In the genomic region with DNA sequence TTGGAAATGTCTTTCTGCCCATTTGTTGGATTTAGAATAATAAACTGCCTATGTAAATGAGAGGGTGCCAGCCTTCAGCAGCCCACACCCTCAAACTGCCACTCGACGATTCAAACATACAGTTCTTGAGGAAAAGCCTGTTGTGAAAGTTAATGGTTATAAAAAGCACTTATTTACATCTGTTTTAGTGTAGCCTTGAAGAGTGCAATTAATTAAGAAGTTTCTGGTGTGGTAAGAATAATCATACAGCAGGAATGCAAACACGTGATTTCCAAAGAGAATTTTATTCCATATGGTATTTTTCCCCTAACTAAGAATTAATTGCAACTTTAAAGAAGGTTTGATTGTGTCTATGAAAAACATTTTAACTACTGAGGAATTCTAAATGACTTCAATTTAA, we compare ENCODE assay signal across 22 cellular contexts.
DNase-seq lines count a peak whose midpoint lies in the region; FAIRE-seq and TF ChIP-seq lines count a peak whose summit lies in the region.
"Had no signal": no experiment of that assay in that cellular context is flagged by ENCODE, and none has a peak within 500 bp of the region (broad histone marks: within the 10 kb centered on the region; RNA-seq: fewer than 3 reads in every experiment).

No MANE protein-coding gene starts in this region.

- no peak overlapping the region for H2BK15ac ChIP-seq in H1 (ENCODE audit: low read length)

- H3K9me2 ChIP-seq in GM23248 (ENCODE audit: insufficient read depth) = no peaks in the 10 kb centered on the region

- no peak overlapping the region for H2BK12ac ChIP-seq in H1 (ENCODE audit: low read depth, low read length)

- H2AFZ ChIP-seq in GM23248 = no peak overlapping the region
- H2AFZ ChIP-seq in H1 (ENCODE audit: low read length) = no peak overlapping the region
- H2AFZ ChIP-seq in neural progenitor cell (replicated peaks) = peak overlapping the region; percentile 75
- H2AFZ ChIP-seq: GM23338 had no signal

- H4K8ac ChIP-seq in H1 (ENCODE audit: extremely low read depth, insufficient read depth, low read length) = no peak overlapping the region

- no peaks in the 10 kb centered on the region for H3K36me3 ChIP-seq in GM23248 (ENCODE audit: low read depth)
- H3K36me3 ChIP-seq in H1 (ENCODE audit: control insufficient read depth in 2 of 4, insufficient read depth in 4 of 4, low read length in 3 of 4) = no peaks in the 10 kb centered on the region
- no peaks in the 10 kb centered on the region for H3K36me3 ChIP-seq in neural progenitor cell
- H3K36me3 ChIP-seq: BLaER1 treated with 17β-estradiol and CSF1 and Interleukin-3, amounts not matched to agents 10 nM and 100 nM had no signal

- no peak overlapping the region for H2BK120ac ChIP-seq in H1 (replicated peaks; ENCODE audit: low read depth, low read length)

- CTCF ChIA-PET in H1 (lab: Charles Lee; ENCODE audit: partially characterized antibody) = no interaction called here

- H3K18ac ChIP-seq in H1 (ENCODE audit: extremely low read depth, low read length) = no peak overlapping the region

- no peak overlapping the region for H3K4ac ChIP-seq in H1 (replicated peaks; ENCODE audit: insufficient read length, low read depth, low read length)

- in situ Hi-C loops in GM23248 (cut with MboI) = no loop called here

- H2BK5ac ChIP-seq in H1 (ENCODE audit: low read depth, low read length) = no peak overlapping the region

- FAIRE-seq in H1 (lab: Jason Lieb, UNC) = peak; percentile 24
- FAIRE-seq: A549, G401.6, GM12892, GM18507 had no signal

- H3K36me3 Mint-ChIP-seq in neural progenitor cell = no peaks in the 10 kb centered on the region
- H3K36me3 Mint-ChIP-seq: CD4-positive, CD25-positive, alpha-beta regulatory T cell; CD8-positive, alpha-beta memory T cell had no signal

- H3F3A ChIP-seq in GM23248 (ENCODE audit: insufficient read depth) = no peaks in the 10 kb centered on the region
- peaks cover 9% of the 10 kb centered on the region for H3F3A ChIP-seq in neural progenitor cell (ENCODE audit: low read depth)

- H3K79me2 ChIP-seq in GM23248 (ENCODE audit: insufficient read depth) (no peaks in the 10 kb centered on the region), H1 (ENCODE audit: control insufficient read depth in 1 of 2, insufficient read depth in 2 of 2, low read length in 2 of 2) (no peaks in the 10 kb centered on the region), neural progenitor cell (ENCODE audit: low read depth) (no peaks in the 10 kb centered on the region)

- peak overlapping the region; percentile 43 for H3K4me2 ChIP-seq in GM23248 (ENCODE audit: unreplicated experiment)
- no peak overlapping the region for H3K4me2 ChIP-seq in H1 (ENCODE audit: insufficient read depth in 1 of 2, low read depth in 2 of 2, low read length in 2 of 2)
- H3K4me2 ChIP-seq in neural progenitor cell = no peak overlapping the region
- H3K4me2 ChIP-seq: A549; BLaER1 treated with 17β-estradiol and CSF1 and Interleukin-3, amounts not matched to agents 10 nM and 100 nM; GM23338 had no signal

- TF ChIP-seq POLR2A in H1 (IDR thresholded peaks at IDR 0.05; ENCODE audit: control extremely low read depth in 1 of 2, low read depth in 2 of 2, low read length in 2 of 2) = no peak

- no peak overlapping the region for H2AK5ac ChIP-seq in H1 (ENCODE audit: low read depth, low read length)

- H3K27ac Mint-ChIP-seq in neural progenitor cell = no peak overlapping the region
- H3K27ac Mint-ChIP-seq: B cell; CD4-positive, CD25-positive, alpha-beta regulatory T cell; CD8-positive, alpha-beta memory T cell; GM23338 had no signal

- H3K9me3 Mint-ChIP-seq in neural progenitor cell = no peaks in the 10 kb centered on the region
- H3K9me3 Mint-ChIP-seq: GM23338, H9 had no signal

- H3K27me3 Mint-ChIP-seq in neural progenitor cell (ENCODE audit: insufficient read depth, low read depth) = no peaks in the 10 kb centered on the region
- H3K27me3 Mint-ChIP-seq: CD4-positive, CD25-positive, alpha-beta regulatory T cell; CD8-positive, alpha-beta memory T cell had no signal

- no peak overlapping the region for H3K56ac ChIP-seq in H1 (replicated peaks; ENCODE audit: insufficient read length, low read depth, low read length)

- no peak overlapping the region for H3K4me3 Mint-ChIP-seq in neural progenitor cell
- H3K4me3 Mint-ChIP-seq: B cell; CD4-positive, CD25-positive, alpha-beta regulatory T cell; CD8-positive, alpha-beta memory T cell; GM23338; H9 had no signal

- no peak overlapping the region for H4K5ac ChIP-seq in H1 (ENCODE audit: insufficient read length, low read depth, low read length)

- no peaks in the 10 kb centered on the region for H3K9me3 ChIP-seq in GM23248 (ENCODE audit: low read depth)
- H3K9me3 ChIP-seq in H1 (ENCODE audit: insufficient read depth in 2 of 2, low read depth in 1 of 2, low read length in 1 of 2) = no peaks in the 10 kb centered on the region
- H3K9me3 ChIP-seq in neural progenitor cell (ENCODE audit: low read depth) = no peaks in the 10 kb centered on the region
- H3K9me3 ChIP-seq: A549; BLaER1 treated with 17β-estradiol and CSF1 and Interleukin-3, amounts not matched to agents 10 nM and 100 nM had no signal

- H4K20me1 ChIP-seq in GM23248 (ENCODE audit: insufficient read depth) (no peaks in the 10 kb centered on the region), H1 (replicated peaks in 1 of 2; ENCODE audit: control insufficient read depth in 1 of 2, insufficient read depth in 2 of 2, low read length in 2 of 2) (no peaks in the 10 kb centered on the region), neural progenitor cell (ENCODE audit: low read depth) (no peaks in the 10 kb centered on the region)
- H4K20me1 ChIP-seq: BLaER1 treated with 17β-estradiol and CSF1 and Interleukin-3, amounts not matched to agents 10 nM and 100 nM had no signal

- H3K23ac ChIP-seq in H1 (ENCODE audit: insufficient read length) = no peak overlapping the region

- no peak for TF ChIP-seq EP300 in H1 (IDR thresholded peaks at IDR 0.05; ENCODE audit: borderline replicate concordance in 1 of 2, low read depth in 2 of 2, low read length in 2 of 2)

- H2BK20ac ChIP-seq in H1 (ENCODE audit: low read length) = no peak overlapping the region

- H3K4me1 ChIP-seq in GM23248 (ENCODE audit: insufficient read depth) = peaks cover 12% of the 10 kb centered on the region
- no peaks in the 10 kb centered on the region for H3K4me1 ChIP-seq in H1 (replicated peaks in 1 of 4; ENCODE audit: control insufficient read depth in 3 of 4, insufficient read depth in 4 of 4, low read length in 3 of 4)
- H3K4me1 ChIP-seq in neural progenitor cell = peaks cover 35% of the 10 kb centered on the region
- H3K4me1 ChIP-seq: A549; BLaER1 treated with 17β-estradiol and CSF1 and Interleukin-3, amounts not matched to agents 10 nM and 100 nM had no signal

- H3K27ac ChIP-seq in GM23248 = no peak overlapping the region
- H3K27ac ChIP-seq in H1 (ENCODE audit: low read depth, low read length) = no peak overlapping the region
- H3K27ac ChIP-seq in neural progenitor cell = no peak overlapping the region
- H3K27ac ChIP-seq: 22Rv1; A549; BLaER1 treated with 17β-estradiol and CSF1 and Interleukin-3, amounts not matched to agents 10 nM and 100 nM had no signal

- TF ChIP-seq RAD21 in H1 (IDR thresholded peaks at IDR 0.05 in 1 of 2, conservative IDR thresholded peaks at IDR 0.05 in 1 of 2; ENCODE audit: low read depth in 2 of 2, low read length in 2 of 2) = no peak

- 10 to 12% methylated on average over 3 of the region's 3 CpGs for WGBS in GM23248 (ENCODE audit: low coverage in 1 of 2, low lambda C conversion rate in 2 of 2, missing lambda C conversion rate in 2 of 2), 2 experiments
- WGBS in H1 (ENCODE audit: extremely low coverage in 1 of 2, insufficient coverage in 1 of 2, insufficient read length in 1 of 2, insufficient replicate concordance in 2 of 2, low coverage in 1 of 2, low lambda C conversion rate in 2 of 2, missing lambda C conversion rate in 1 of 2), 2 experiments = 75% methylated on average over 3 of the region's 3 CpGs; no CpG with 5 or more reads in 1 of the 2 experiments

- H3K79me1 ChIP-seq in H1 (ENCODE audit: low read depth, low read length) = no peaks in the 10 kb centered on the region

- peaks cover 3% of the 10 kb centered on the region for H3K4me1 Mint-ChIP-seq in neural progenitor cell
- H3K4me1 Mint-ChIP-seq: B cell; CD4-positive, CD25-positive, alpha-beta regulatory T cell; CD8-positive, alpha-beta memory T cell had no signal

- H4K91ac ChIP-seq in H1 (replicated peaks; ENCODE audit: insufficient read length, low read length) = no peak overlapping the region

- no peaks in the 10 kb centered on the region; the same call in 1 of the 2 replicates for H3K23me2 ChIP-seq in H1 (ENCODE audit: low read depth, low read length)

- H3K4me3 ChIP-seq in GM23248 (peak overlapping the region; percentile 4; the same call in 1 of the 2 replicates), H1 (ENCODE audit: extremely low read depth in 1 of 4, insufficient read depth in 2 of 4, low read depth in 3 of 4, low read length in 4 of 4) (no peak overlapping the region), neural progenitor cell (no peak overlapping the region)
- H3K4me3 ChIP-seq: A549; BLaER1 treated with 17β-estradiol and CSF1 and Interleukin-3, amounts not matched to agents 10 nM and 100 nM; GM23338 had no signal

- POLR2A ChIA-PET in H1 (lab: Charles Lee; ENCODE audit: partially characterized antibody) = no interaction called here

- TF ChIP-seq CTCF in H1 (IDR thresholded peaks at IDR 0.05; ENCODE audit: control extremely low read depth in 1 of 3, insufficient read depth in 1 of 3, low read depth in 1 of 3, low read length in 3 of 3) (no peak), neural progenitor cell (IDR thresholded peaks at IDR 0.05) (no peak)

- H3K9ac ChIP-seq in GM23248 (no peak overlapping the region), H1 (replicated peaks in 1 of 4; ENCODE audit: extremely low read depth in 1 of 4, low read depth in 3 of 4, low read length in 3 of 4) (no peak overlapping the region), neural progenitor cell (no peak overlapping the region)
- H3K9ac ChIP-seq: BLaER1 treated with 17β-estradiol and CSF1 and Interleukin-3, amounts not matched to agents 10 nM and 100 nM had no signal

- DNase-seq in AG08395 (ENCODE audit: low spot score) (peak; percentile 11), GM23248 (peak; percentile 12), H1 (ENCODE audit: low read depth in 1 of 2, low spot score in 2 of 2) (no peak), neural progenitor cell (ENCODE audit: low spot score) (no peak), NCI-H187 (lab: John Stamatoyannopoulos, UW) (no peak), T-helper 9 cell (no peak), NCI-H345 (lab: John Stamatoyannopoulos, UW) (no peak)
- DNase-seq: CD4-positive, CD25-positive, alpha-beta regulatory T cell; CD8-positive, alpha-beta memory T cell; COR-L47; DMS 273 treated with DMSO at 0.1 percent for 48 hours; DMS53; DND-41; H9 had no signal

- H3K27me3 ChIP-seq in GM23248 (replicated peaks; ENCODE audit: insufficient read depth) = no peaks in the 10 kb centered on the region
- H3K27me3 ChIP-seq in H1 (replicated peaks in 1 of 4; ENCODE audit: control insufficient read depth in 3 of 4, extremely low read depth in 1 of 4, insufficient read depth in 3 of 4, low read length in 3 of 4) = no peaks in the 10 kb centered on the region
- no peaks in the 10 kb centered on the region for H3K27me3 ChIP-seq in neural progenitor cell
- H3K27me3 ChIP-seq: BLaER1 treated with 17β-estradiol and CSF1 and Interleukin-3, amounts not matched to agents 10 nM and 100 nM had no signal

- H3K14ac ChIP-seq in H1 (ENCODE audit: insufficient read length) = no peak overlapping the region

TF ChIP-seq in H1, 55 proteins besides CTCF, POLR2A, EP300 and RAD21 (continues in another document):
- TF ChIP-seq POU5F1 (IDR thresholded peaks at IDR 0.05; ENCODE audit: low read depth, low read length) = no peak

Comparison
In these comparisons a context has a peak if more than half of its experiments do, and no peak if none do; other contexts are left out.
1. DNase-seq: peak in AG08395 (single experiment) and GM23248 (single experiment); none in H1 (0 of 2), neural progenitor cell (single experiment), NCI-H187 (0 of 2), T-helper 9 cell (single experiment) and NCI-H345 (single experiment).